In the genomic region with DNA sequence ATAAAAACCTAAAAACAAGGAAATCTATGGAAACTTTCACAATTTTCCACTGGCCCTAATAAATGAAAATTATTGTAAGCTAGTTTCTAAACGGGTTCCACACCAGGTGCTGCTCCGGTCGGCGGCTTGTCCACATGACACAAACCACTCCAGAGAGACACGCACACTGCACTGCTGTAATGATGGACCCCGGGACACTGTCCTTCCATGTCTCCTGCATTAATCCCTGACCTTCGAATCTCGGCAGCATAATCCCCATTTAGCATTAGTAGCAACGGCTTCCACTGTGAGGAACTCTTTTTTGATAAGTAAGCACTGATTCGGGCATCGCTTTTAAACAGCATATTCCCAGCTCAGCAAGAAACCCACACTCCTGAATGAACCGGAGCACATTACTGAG, we compare ENCODE assay signal across 1 cellular context.
TF ChIP-seq lines count a peak whose summit lies in the region.

No MANE protein-coding gene starts in this region.

TF ChIP-seq in GM23338, 12 proteins besides CTCF, POLR2A, EP300 and RAD21 (continued from another document):
- TF ChIP-seq, protein P1, sequence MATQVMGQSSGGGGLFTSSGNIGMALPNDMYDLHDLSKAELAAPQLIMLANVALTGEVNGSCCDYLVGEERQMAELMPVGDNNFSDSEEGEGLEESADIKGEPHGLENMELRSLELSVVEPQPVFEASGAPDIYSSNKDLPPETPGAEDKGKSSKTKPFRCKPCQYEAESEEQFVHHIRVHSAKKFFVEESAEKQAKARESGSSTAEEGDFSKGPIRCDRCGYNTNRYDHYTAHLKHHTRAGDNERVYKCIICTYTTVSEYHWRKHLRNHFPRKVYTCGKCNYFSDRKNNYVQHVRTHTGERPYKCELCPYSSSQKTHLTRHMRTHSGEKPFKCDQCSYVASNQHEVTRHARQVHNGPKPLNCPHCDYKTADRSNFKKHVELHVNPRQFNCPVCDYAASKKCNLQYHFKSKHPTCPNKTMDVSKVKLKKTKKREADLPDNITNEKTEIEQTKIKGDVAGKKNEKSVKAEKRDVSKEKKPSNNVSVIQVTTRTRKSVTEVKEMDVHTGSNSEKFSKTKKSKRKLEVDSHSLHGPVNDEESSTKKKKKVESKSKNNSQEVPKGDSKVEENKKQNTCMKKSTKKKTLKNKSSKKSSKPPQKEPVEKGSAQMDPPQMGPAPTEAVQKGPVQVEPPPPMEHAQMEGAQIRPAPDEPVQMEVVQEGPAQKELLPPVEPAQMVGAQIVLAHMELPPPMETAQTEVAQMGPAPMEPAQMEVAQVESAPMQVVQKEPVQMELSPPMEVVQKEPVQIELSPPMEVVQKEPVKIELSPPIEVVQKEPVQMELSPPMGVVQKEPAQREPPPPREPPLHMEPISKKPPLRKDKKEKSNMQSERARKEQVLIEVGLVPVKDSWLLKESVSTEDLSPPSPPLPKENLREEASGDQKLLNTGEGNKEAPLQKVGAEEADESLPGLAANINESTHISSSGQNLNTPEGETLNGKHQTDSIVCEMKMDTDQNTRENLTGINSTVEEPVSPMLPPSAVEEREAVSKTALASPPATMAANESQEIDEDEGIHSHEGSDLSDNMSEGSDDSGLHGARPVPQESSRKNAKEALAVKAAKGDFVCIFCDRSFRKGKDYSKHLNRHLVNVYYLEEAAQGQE (IDR thresholded peaks at IDR 0.05; ENCODE audit: unreplicated experiment): no peak
